Comparison of ENCODE assay signal across 24 cellular contexts in genomic region chr19:28063702-28064101, GRCh38.
DNase-seq lines count a peak whose midpoint lies in the region; ATAC-seq, FAIRE-seq and TF ChIP-seq lines count a peak whose summit lies in the region.
"Had no signal": no experiment of that assay in that cellular context is flagged by ENCODE, and none has a peak within 500 bp of the region (broad histone marks: within the 10 kb centered on the region; RNA-seq: fewer than 3 reads in every experiment).

No MANE protein-coding gene starts in this region.

- H3K4ac ChIP-seq in trophoblast cell (ENCODE audit: low read depth, low read length): no peak overlapping the region

- WGBS in HepG2 (ENCODE audit: low lambda C conversion rate): 3% methylated on average over 1 of the region's 2 CpGs
- 59% methylated on average over 1 of the region's 2 CpGs for whole genome bisulfite sequencing in right lobe of liver (ENCODE audit: insufficient coverage, low coverage, low lambda C conversion rate, missing lambda C conversion rate)
- 84 to 88% methylated on average over 2 of the region's 2 CpGs for WGBS in lung, 2 donors
- no CpG with 5 or more reads among the region's 2 CpGs for WGBS in trophoblast cell (ENCODE audit: extremely low coverage, insufficient coverage, insufficient read length)

- no peak overlapping the region for H2AK5ac ChIP-seq in trophoblast cell (ENCODE audit: low read length)

- BruUV-seq in HepG2 (replicated peaks; lab: Mats Ljungman, UMichigan): no TSS peak

- peak overlapping the region; percentile 76 for H2BK12ac ChIP-seq in trophoblast cell (ENCODE audit: low read length)

- no peak overlapping the region for H3K18ac ChIP-seq in trophoblast cell (ENCODE audit: low read length)

- CTCF ChIA-PET in HepG2 (lab: Yijun Ruan, JAX; ENCODE audit: low intra/inter-chr PET ratio, low total read pairs) (no interaction called here), HEK293 (lab: Yijun Ruan, JAX) (interaction anchor here (0.6 to 1.8 kb wide), 4 partner anchors 16 to 570 kb away, joined by 3 to 4 read pairs (median 4); no protein-coding TSS in a partner anchor)

- peaks cover 2% of the 10 kb centered on the region for H3K79me1 ChIP-seq in trophoblast cell (ENCODE audit: low read length)

- TF ChIP-seq EP300 in HepG2 (IDR thresholded peaks at IDR 0.05; ENCODE audit: low read depth in 2 of 2, low read length in 2 of 2): no peak
- no peak for TF ChIP-seq EP300 in HepG2 (CRISPR knock-in tag; IDR thresholded peaks at IDR 0.05; ENCODE audit: borderline replicate concordance)

- peak overlapping the region; percentile 19 for H2BK120ac ChIP-seq in trophoblast cell (ENCODE audit: insufficient read depth, low read length, poor library complexity)

- no peak for ATAC-seq in HepG2
- ATAC-seq in right lobe of liver: no peak
- ATAC-seq in lung (ENCODE audit: insufficient read depth, low FRiP score): no peak
- ATAC-seq in GM21737 (IDR thresholded peaks at IDR 0.05; ENCODE audit: unreplicated experiment): no peak

- H2BK5ac ChIP-seq in trophoblast cell (ENCODE audit: low read depth, low read length, poor library complexity): no peak overlapping the region

- H3K79me2 ChIP-seq in HepG2 (ENCODE audit: insufficient read depth, low read length) (no peaks in the 10 kb centered on the region), trophoblast cell (ENCODE audit: control insufficient read depth, insufficient read depth, low read length, poor library complexity) (no peaks in the 10 kb centered on the region)

- peak overlapping the region; percentile 50 for H4K91ac ChIP-seq in trophoblast cell (ENCODE audit: low read depth, low read length)

- FAIRE-seq in HepG2 (lab: Jason Lieb, UNC): no peak
- FAIRE-seq: A204.1, D721Med, GM12891, GM18507, H54 had no signal

- no peak overlapping the region for H3K14ac ChIP-seq in trophoblast cell (ENCODE audit: low read length)

- H2AFZ ChIP-seq in HepG2 (ENCODE audit: low read length) (no peak overlapping the region), trophoblast cell (ENCODE audit: insufficient read depth, low read length, poor library complexity) (no peak overlapping the region)

- peaks cover 92% of the 10 kb centered on the region for H3K9me3 ChIP-seq in HepG2 (ENCODE audit: low read length)
- no peaks in the 10 kb centered on the region for H3K9me3 ChIP-seq in right lobe of liver
- peaks cover 2% of the 10 kb centered on the region; the same call in 1 of the 2 replicates for H3K9me3 ChIP-seq in HEK293 (ENCODE audit: control insufficient read depth, insufficient read depth, low read depth, low read length)
- peaks cover 0 to 21% of the 10 kb centered on the region in 2 donors for H3K9me3 ChIP-seq in lung (ENCODE audit: control insufficient read depth in 2 of 2, insufficient read depth in 1 of 2, low read length in 1 of 2)
- H3K9me3 ChIP-seq in trophoblast cell (ENCODE audit: insufficient read depth, low read depth, low read length): peaks cover 11% of the 10 kb centered on the region
- H3K9me3 ChIP-seq: HAP-1 had no signal

- intact Hi-C loops in HepG2 (cut with micrococcal nuclease; ENCODE audit: unreplicated experiment) (no loop called here), right lobe of liver (cut with DNase I) (no loop called here)

- no peak for TF ChIP-seq POLR2A in HepG2 (IDR thresholded peaks at IDR 0.05; ENCODE audit: insufficient read depth in 1 of 2, low read depth in 2 of 2, low read length in 2 of 2)
- no peak for TF ChIP-seq POLR2A in right lobe of liver (IDR thresholded peaks at IDR 0.05)

- H3K9ac ChIP-seq in HepG2 (ENCODE audit: insufficient read depth, low read depth, low read length) (no peak overlapping the region), trophoblast cell (ENCODE audit: low read length) (no peak overlapping the region)
- H3K9ac ChIP-seq: BLaER1 treated with 17β-estradiol and CSF1 and Interleukin-3, amounts not matched to agents 10 nM and 100 nM had no signal

- H4K12ac ChIP-seq in trophoblast cell (ENCODE audit: low read depth, low read length): no peak overlapping the region

- in situ Hi-C loops in HepG2 (cut with HindIII; ENCODE audit: extremely low pct_ligation_motif_present, low pct_unique_long_range_greater_than_20kb): no loop called here

- no peak overlapping the region for H3K23ac ChIP-seq in trophoblast cell (ENCODE audit: low read length)

- no peak for TF ChIP-seq RAD21 in HepG2 (CRISPR knock-in tag; IDR thresholded peaks at IDR 0.05)

- POLR2A ChIA-PET in HepG2 (lab: Yijun Ruan, JAX) (no interaction called here), HEK293 (lab: Yijun Ruan, JAX) (no interaction called here)

- no peaks in the 10 kb centered on the region for H3K4me1 ChIP-seq in HepG2 (ENCODE audit: insufficient read depth, low read length)
- no peaks in the 10 kb centered on the region for H3K4me1 ChIP-seq in right lobe of liver
- no peaks in the 10 kb centered on the region for H3K4me1 ChIP-seq in HEK293 (ENCODE audit: control insufficient read depth, insufficient read depth, low read length)
- no peaks in the 10 kb centered on the region for H3K4me1 ChIP-seq in lung (ENCODE audit: control insufficient read depth in 2 of 2, insufficient read depth in 2 of 2, low read length in 2 of 2)
- peaks cover 2 to 7% of the 10 kb centered on the region in 2 experiments for H3K4me1 ChIP-seq in trophoblast cell (ENCODE audit: control insufficient read depth in 1 of 2, insufficient read depth in 2 of 2, low read length in 2 of 2)
- H3K4me1 ChIP-seq: BE2C; BLaER1 treated with 17β-estradiol and CSF1 and Interleukin-3, amounts not matched to agents 10 nM and 100 nM; HAP-1 had no signal

- H3K27me3 ChIP-seq in HepG2 (ENCODE audit: control insufficient read depth in 1 of 2, insufficient read depth in 2 of 2, low read length in 2 of 2): no peaks in the 10 kb centered on the region
- no peaks in the 10 kb centered on the region for H3K27me3 ChIP-seq in right lobe of liver
- H3K27me3 ChIP-seq in lung (ENCODE audit: control insufficient read depth, insufficient read depth): no peaks in the 10 kb centered on the region
- no peaks in the 10 kb centered on the region for H3K27me3 ChIP-seq in trophoblast cell (ENCODE audit: insufficient read depth, low read length)
- H3K27me3 ChIP-seq: BE2C; BLaER1 treated with 17β-estradiol and CSF1 and Interleukin-3, amounts not matched to agents 10 nM and 100 nM had no signal

- H3K4me2 ChIP-seq in HepG2 (ENCODE audit: low read depth, low read length) (no peak overlapping the region), trophoblast cell (ENCODE audit: low read length) (no peak overlapping the region)
- H3K4me2 ChIP-seq: BLaER1 treated with 17β-estradiol and CSF1 and Interleukin-3, amounts not matched to agents 10 nM and 100 nM had no signal

- no peak overlapping the region for H3K27ac ChIP-seq in HepG2 (ENCODE audit: extremely low read length, insufficient read depth, low read length)
- no peak overlapping the region for H3K27ac ChIP-seq in right lobe of liver
- H3K27ac ChIP-seq in HEK293 (ENCODE audit: extremely low read depth, low read depth, low read length): no peak overlapping the region
- H3K27ac ChIP-seq in lung (ENCODE audit: low read depth in 1 of 2, low read length in 1 of 2): no peak overlapping the region
- H3K27ac ChIP-seq in trophoblast cell (ENCODE audit: low read depth, low read length): no peak overlapping the region
- H3K27ac ChIP-seq: BLaER1 treated with 17β-estradiol and CSF1 and Interleukin-3, amounts not matched to agents 10 nM and 100 nM had no signal

- DNase-seq in HepG2 (ENCODE audit: low spot score) (no peak), right lobe of liver (no peak), lung (ENCODE audit: low spot score) (peak; percentile 23), trophoblast cell (no peak), midbrain (lab: John Stamatoyannopoulos, UW) (no peak), activated gamma-delta T cell treated with Interleukin-2 at 50 U/mL for 16 hours (no peak)
- DNase-seq: ACHN; AML-193; BE2C; CD4-positive, alpha-beta T cell; CD8-positive, alpha-beta memory T cell; DMS 273 treated with DMSO at 0.1 percent for 48 hours; DMS79; GF-D8; GOT3 had no signal

- TF ChIP-seq CTCF in HepG2 (CRISPR knock-in tag; IDR thresholded peaks at IDR 0.05) (no peak), right lobe of liver (IDR thresholded peaks at IDR 0.05) (no peak), HEK293 (tag by site-specific recombination; IDR thresholded peaks at IDR 0.05) (no peak), lung (IDR thresholded peaks at IDR 0.05; ENCODE audit: control extremely low read depth, extremely low read depth) (no peak)

- no peaks in the 10 kb centered on the region for H3K36me3 ChIP-seq in HepG2 (replicated peaks in 1 of 2; ENCODE audit: control insufficient read depth in 1 of 2, insufficient read depth in 2 of 2, low read length in 2 of 2)
- no peaks in the 10 kb centered on the region for H3K36me3 ChIP-seq in right lobe of liver
- no peaks in the 10 kb centered on the region for H3K36me3 ChIP-seq in HEK293 (ENCODE audit: control insufficient read depth in 2 of 2, insufficient read depth in 1 of 2, low read length in 2 of 2)
- no peaks in the 10 kb centered on the region for H3K36me3 ChIP-seq in lung (ENCODE audit: control insufficient read depth in 2 of 2, insufficient read depth in 2 of 2, low read length in 2 of 2)
- H3K36me3 ChIP-seq in trophoblast cell (ENCODE audit: control insufficient read depth in 1 of 2, insufficient read depth in 2 of 2, low read length in 2 of 2): no peaks in the 10 kb centered on the region
- H3K36me3 ChIP-seq: BE2C; BLaER1 treated with 17β-estradiol and CSF1 and Interleukin-3, amounts not matched to agents 10 nM and 100 nM; HAP-1 had no signal

- no peaks in the 10 kb centered on the region for H4K20me1 ChIP-seq in HepG2 (ENCODE audit: insufficient read depth, low read length)
- H4K20me1 ChIP-seq: BLaER1 treated with 17β-estradiol and CSF1 and Interleukin-3, amounts not matched to agents 10 nM and 100 nM had no signal

- H3K4me3 ChIP-seq in HepG2 (replicated peaks in 1 of 3; ENCODE audit: insufficient read depth in 1 of 3, low read depth in 2 of 3, low read length in 3 of 3): no peak overlapping the region
- H3K4me3 ChIP-seq in right lobe of liver: no peak overlapping the region
- H3K4me3 ChIP-seq in HEK293 (ENCODE audit: low read depth, low read length): no peak overlapping the region
- H3K4me3 ChIP-seq in lung: no peak overlapping the region
- H3K4me3 ChIP-seq in trophoblast cell (ENCODE audit: low read depth, low read length): no peak overlapping the region
- H3K4me3 ChIP-seq: BLaER1 treated with 17β-estradiol and CSF1 and Interleukin-3, amounts not matched to agents 10 nM and 100 nM; HAP-1 had no signal

- no peak overlapping the region for H4K8ac ChIP-seq in trophoblast cell (ENCODE audit: low read depth, low read length)

TF ChIP-seq in HepG2, 621 proteins besides CTCF, POLR2A, EP300 and RAD21 (continues in another document):
- no peak for TF ChIP-seq KDM3A (CRISPR knock-in tag; IDR thresholded peaks at IDR 0.05; ENCODE audit: low read depth)
- peak; percentile 67; the same call in 1 of the 2 replicates for TF ChIP-seq CREB1 (IDR thresholded peaks at IDR 0.05)
- no peak for TF ChIP-seq CREB1 (CRISPR knock-in tag; IDR thresholded peaks at IDR 0.05)

Comparison
In these comparisons a context has a peak if more than half of its experiments do, and no peak if none do; other contexts are left out.
1. Of the 63 proteins assayed by ChIP-seq in both HepG2 and HEK293: peak only in HepG2: none; only in HEK293: ATF2; in both: none; in neither: 62.